2 cellular contexts compared by ENCODE assay signal in genomic region chr5:37251673-37252072, GRCh38.
TF ChIP-seq lines count a peak whose summit lies in the region.

No MANE protein-coding gene starts in this region.

TF ChIP-seq in SK-N-SH, 30 proteins besides CTCF, POLR2A, EP300 and RAD21:
- TF ChIP-seq USF1 (IDR thresholded peaks at IDR 0.05; ENCODE audit: borderline replicate concordance, low read depth) (peak; percentile 55; the same call in 1 of the 2 replicates), EZH2phosphoT487 (IDR thresholded peaks at IDR 0.05; ENCODE audit: borderline replicate concordance, low read depth) (no peak), IRF3 (IDR thresholded peaks at IDR 0.05; ENCODE audit: low read depth, low read length) (no peak), FOXJ3 (CRISPR knock-in tag; IDR thresholded peaks at IDR 0.05) (no peak)

TF ChIP-seq in SK-N-SH treated with all-trans-retinoic acid at 6 μM for 48 hours, 23 proteins besides CTCF, POLR2A, EP300 and RAD21 (continued from another document):
- TF ChIP-seq, protein P1, sequence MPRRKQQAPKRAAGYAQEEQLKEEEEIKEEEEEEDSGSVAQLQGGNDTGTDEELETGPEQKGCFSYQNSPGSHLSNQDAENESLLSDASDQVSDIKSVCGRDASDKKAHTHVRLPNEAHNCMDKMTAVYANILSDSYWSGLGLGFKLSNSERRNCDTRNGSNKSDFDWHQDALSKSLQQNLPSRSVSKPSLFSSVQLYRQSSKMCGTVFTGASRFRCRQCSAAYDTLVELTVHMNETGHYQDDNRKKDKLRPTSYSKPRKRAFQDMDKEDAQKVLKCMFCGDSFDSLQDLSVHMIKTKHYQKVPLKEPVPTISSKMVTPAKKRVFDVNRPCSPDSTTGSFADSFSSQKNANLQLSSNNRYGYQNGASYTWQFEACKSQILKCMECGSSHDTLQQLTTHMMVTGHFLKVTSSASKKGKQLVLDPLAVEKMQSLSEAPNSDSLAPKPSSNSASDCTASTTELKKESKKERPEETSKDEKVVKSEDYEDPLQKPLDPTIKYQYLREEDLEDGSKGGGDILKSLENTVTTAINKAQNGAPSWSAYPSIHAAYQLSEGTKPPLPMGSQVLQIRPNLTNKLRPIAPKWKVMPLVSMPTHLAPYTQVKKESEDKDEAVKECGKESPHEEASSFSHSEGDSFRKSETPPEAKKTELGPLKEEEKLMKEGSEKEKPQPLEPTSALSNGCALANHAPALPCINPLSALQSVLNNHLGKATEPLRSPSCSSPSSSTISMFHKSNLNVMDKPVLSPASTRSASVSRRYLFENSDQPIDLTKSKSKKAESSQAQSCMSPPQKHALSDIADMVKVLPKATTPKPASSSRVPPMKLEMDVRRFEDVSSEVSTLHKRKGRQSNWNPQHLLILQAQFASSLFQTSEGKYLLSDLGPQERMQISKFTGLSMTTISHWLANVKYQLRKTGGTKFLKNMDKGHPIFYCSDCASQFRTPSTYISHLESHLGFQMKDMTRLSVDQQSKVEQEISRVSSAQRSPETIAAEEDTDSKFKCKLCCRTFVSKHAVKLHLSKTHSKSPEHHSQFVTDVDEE (CRISPR knock-in tag; IDR thresholded peaks at IDR 0.05): no peak
- no peak for TF ChIP-seq ZNF8 (CRISPR knock-in tag; IDR thresholded peaks at IDR 0.05)
- TF ChIP-seq TCF4 (CRISPR knock-in tag; IDR thresholded peaks at IDR 0.05; ENCODE audit: borderline replicate concordance): no peak
- TF ChIP-seq POU6F1 (CRISPR knock-in tag; IDR thresholded peaks at IDR 0.05; ENCODE audit: borderline replicate concordance, low read depth): no peak
- no peak for TF ChIP-seq PATZ1 (CRISPR knock-in tag; IDR thresholded peaks at IDR 0.05; ENCODE audit: borderline replicate concordance)
TF ChIP-seq in SK-N-SH treated with all-trans-retinoic acid at 6 μM for 48 hours: peak in this region for 0.
